Comparison of ENCODE assay signal across 9 cellular contexts in the genomic region with DNA sequence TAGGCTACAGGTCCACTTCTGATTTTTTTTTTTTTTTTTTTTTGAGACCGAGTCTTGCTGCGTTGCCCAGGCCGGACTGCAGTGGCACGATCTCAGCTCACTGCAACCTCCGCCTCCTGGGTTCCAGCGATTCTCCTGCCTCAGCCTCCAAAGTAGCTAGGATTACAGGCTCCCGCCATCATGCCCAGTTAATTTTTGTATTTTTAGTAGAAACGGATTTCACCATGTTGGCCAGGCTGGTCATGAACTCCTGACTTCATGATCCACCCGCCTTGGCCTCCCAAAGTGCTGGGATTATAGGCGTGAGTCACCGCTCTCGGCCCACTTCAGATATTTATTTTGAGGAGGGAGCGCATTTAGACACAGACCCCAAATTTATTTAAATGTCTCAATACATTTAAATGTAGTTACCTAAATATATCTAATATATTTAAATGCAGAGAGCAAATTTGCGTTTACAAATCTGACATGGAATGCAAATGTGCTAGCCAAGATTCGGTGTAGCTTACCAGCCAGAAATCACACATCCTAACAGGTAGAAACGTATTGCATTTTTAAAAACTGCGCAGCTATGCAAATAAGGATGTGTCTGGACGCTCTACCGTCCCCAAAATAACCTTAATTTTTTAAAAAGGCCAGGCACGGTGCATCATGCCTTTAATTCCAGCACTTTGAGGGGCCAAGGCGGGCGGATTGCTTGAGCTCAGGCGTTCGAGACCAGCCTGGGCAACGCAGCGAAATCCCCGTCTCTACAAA. TPM values are rescaled to one million over a fixed set of nuclear protein-coding genes. Genes with fewer than 3 reads are reported as not detected.
A peak's percentile ranks its signal among the peaks of the same experiment; 100 is the strongest.
DNase-seq lines count a peak whose midpoint lies in the region; ATAC-seq and TF ChIP-seq lines count a peak whose summit lies in the region.
"Not testable (repeated sequence)": the region's sequence is repeated elsewhere in the genome, so short reads cannot be mapped to it uniquely, and the experiment has no call there.
"Had no signal": no experiment of that assay in that cellular context is flagged by ENCODE, and none has a peak within 500 bp of the region (broad histone marks: within the 10 kb centered on the region; RNA-seq: fewer than 3 reads in every experiment).

No MANE protein-coding gene starts in this region.

- peaks cover 16% of the 10 kb centered on the region for H3K36me3 Mint-ChIP-seq in CD4-positive, CD25-positive, alpha-beta regulatory T cell
- H3K36me3 Mint-ChIP-seq in activated naive CD4-positive, alpha-beta T cell treated with anti-CD3 and anti-CD28 coated beads, Interleukin-2, amount 50 U/mL, for 72 hours; neural crest cell (ENCODE audit: low read depth): not testable (repeated sequence)

- H3K27me3 Mint-ChIP-seq in CD4-positive, CD25-positive, alpha-beta regulatory T cell; neural crest cell (ENCODE audit: low read depth): not testable (repeated sequence)

- H3K4me3 Mint-ChIP-seq in CD4-positive, CD25-positive, alpha-beta regulatory T cell = peak overlapping the region; percentile 52 to 98 (median 92)
- peak overlapping the region; percentile 92 for H3K4me3 Mint-ChIP-seq in neural crest cell

- not testable (repeated sequence) for H3K9me3 ChIP-seq in CD4-positive, CD25-positive, alpha-beta regulatory T cell (ENCODE audit: control insufficient read depth in 2 of 2, low read length in 2 of 2); HUES6 (ENCODE audit: control insufficient read depth, insufficient read depth, low read depth, low read length); SJCRH30 (replicated peaks); endocrine pancreas (ENCODE audit: control insufficient read depth, low read length); iPS-18a (ENCODE audit: control insufficient read depth, low read depth, low read length); stomach smooth muscle (ENCODE audit: control insufficient read depth in 2 of 2, low read length in 2 of 2)

- not testable (repeated sequence) for ATAC-seq in CD4-positive, CD25-positive, alpha-beta regulatory T cell (ENCODE audit: low read depth in 2 of 2); activated naive CD4-positive, alpha-beta T cell treated with anti-CD3 and anti-CD28 coated beads, Interleukin-2, amount 50 U/mL, for 72 hours

- H3K27ac ChIP-seq in CD4-positive, CD25-positive, alpha-beta regulatory T cell (ENCODE audit: insufficient read depth, low read length, poor library complexity, severe bottlenecking) = peak overlapping the region; percentile 91
- H3K27ac ChIP-seq in HUES6 (ENCODE audit: low read depth, low read length); iPS-18a (ENCODE audit: low read length); stomach smooth muscle (ENCODE audit: low read length): not testable (repeated sequence)
- H3K27ac ChIP-seq in SJCRH30 = peak overlapping the region; percentile 76

- H3K36me3 ChIP-seq in CD4-positive, CD25-positive, alpha-beta regulatory T cell (ENCODE audit: control insufficient read depth, insufficient read depth, low read length); SJCRH30; endocrine pancreas (ENCODE audit: control insufficient read depth, insufficient read depth, low read length); stomach smooth muscle (ENCODE audit: control insufficient read depth in 2 of 2, insufficient read depth in 2 of 2, low read length in 2 of 2): not testable (repeated sequence)
- H3K36me3 ChIP-seq in HUES6 (ENCODE audit: control insufficient read depth, insufficient read depth, low read length) (peaks cover 37% of the 10 kb centered on the region), iPS-18a (ENCODE audit: control insufficient read depth, low read depth, low read length) (peaks cover 18% of the 10 kb centered on the region)

- peak overlapping the region; percentile 14 to 94 (median 22) for H3K27ac Mint-ChIP-seq in CD4-positive, CD25-positive, alpha-beta regulatory T cell
- H3K27ac Mint-ChIP-seq in activated naive CD4-positive, alpha-beta T cell treated with anti-CD3 and anti-CD28 coated beads, Interleukin-2, amount 50 U/mL, for 72 hours = peak overlapping the region; percentile 77 to 79
- H3K27ac Mint-ChIP-seq in neural crest cell (ENCODE audit: unreplicated experiment) = not testable (repeated sequence)

- not testable (repeated sequence) for H3K9me3 Mint-ChIP-seq in CD4-positive, CD25-positive, alpha-beta regulatory T cell; activated naive CD4-positive, alpha-beta T cell treated with anti-CD3 and anti-CD28 coated beads, Interleukin-2, amount 50 U/mL, for 72 hours; neural crest cell

- peak in 1 of 3 donors; percentile 11 for DNase-seq in CD4-positive, CD25-positive, alpha-beta regulatory T cell
- not testable (repeated sequence) for DNase-seq in SJCRH30; activated naive CD4-positive, alpha-beta T cell treated with anti-CD3 and anti-CD28 coated beads, Interleukin-2, amount 50 U/mL, for 72 hours (ENCODE audit: low spot score in 2 of 2); neural crest cell (ENCODE audit: low read depth, low spot score)

- peak overlapping the region; percentile 77 for H3K4me3 ChIP-seq in CD4-positive, CD25-positive, alpha-beta regulatory T cell (ENCODE audit: low read depth, low read length)
- H3K4me3 ChIP-seq in HUES6 (ENCODE audit: low read depth, low read length) = peak overlapping the region; percentile 82
- peak overlapping the region; percentile 75 for H3K4me3 ChIP-seq in SJCRH30
- H3K4me3 ChIP-seq in endocrine pancreas (ENCODE audit: control insufficient read depth, insufficient read depth, low read length) = not testable (repeated sequence)
- H3K4me3 ChIP-seq in iPS-18a (ENCODE audit: low read length) = peak overlapping the region; percentile 62
- peak overlapping the region; percentile 88 to 90 for H3K4me3 ChIP-seq in stomach smooth muscle (ENCODE audit: low read length in 2 of 2)

- not testable (repeated sequence) for H3K27me3 ChIP-seq in CD4-positive, CD25-positive, alpha-beta regulatory T cell (ENCODE audit: control insufficient read depth, insufficient read depth, low read length); HUES6 (ENCODE audit: control insufficient read depth, insufficient read depth, low read length); SJCRH30; endocrine pancreas (ENCODE audit: control insufficient read depth, insufficient read depth, low read length); iPS-18a (ENCODE audit: control insufficient read depth, insufficient read depth, low read length); stomach smooth muscle (ENCODE audit: control insufficient read depth in 1 of 2, insufficient read depth in 2 of 2, low read length in 2 of 2)

- peaks cover 11% of the 10 kb centered on the region for H3K4me1 ChIP-seq in CD4-positive, CD25-positive, alpha-beta regulatory T cell (ENCODE audit: control insufficient read depth, insufficient read depth, low read length, poor library complexity, severe bottlenecking)
- not testable (repeated sequence) for H3K4me1 ChIP-seq in HUES6 (ENCODE audit: control insufficient read depth, insufficient read depth, low read length); SJCRH30; endocrine pancreas (ENCODE audit: control insufficient read depth, insufficient read depth, low read length); iPS-18a (ENCODE audit: control insufficient read depth, low read depth, low read length)
- peaks cover 17% of the 10 kb centered on the region for H3K4me1 ChIP-seq in stomach smooth muscle (ENCODE audit: control insufficient read depth, insufficient read depth, low read length)

- not testable (repeated sequence) for TF ChIP-seq CTCF in neural crest cell (conservative IDR thresholded peaks at IDR 0.05)

- H3K9ac ChIP-seq in HUES6 (ENCODE audit: low read length) (peak overlapping the region; percentile 83), endocrine pancreas (ENCODE audit: control insufficient read depth, insufficient read depth, low read length) (peak overlapping the region; percentile 30), iPS-18a (ENCODE audit: low read length) (peak overlapping the region; percentile 83), stomach smooth muscle (ENCODE audit: low read length in 2 of 2) (peak overlapping the region; percentile 60 to 85)

- H3K4me1 Mint-ChIP-seq in CD4-positive, CD25-positive, alpha-beta regulatory T cell = peaks cover 10 to 48% (median 35%) of the 10 kb centered on the region in 4 donors
- H3K4me1 Mint-ChIP-seq in neural crest cell = peaks cover 21% of the 10 kb centered on the region

RNA-seq across cellular contexts. Expression of gene PMS2, which starts 0.8 kb away (rescaled TPM):
- 13.4 TPM for total RNA-seq in CD4-positive, CD25-positive, alpha-beta regulatory T cell
- 10 to 100 TPM in 1 of 4 donors, 1 to 10 TPM in 3; 7.1 to 13.3 (median 8.6) TPM for polyA plus RNA-seq in CD4-positive, CD25-positive, alpha-beta regulatory T cell
- 15.4 and 18.4 TPM in 2 replicates for total RNA-seq in SJCRH30 (2014; rRNA removed; shearing (Covaris generic))
- 10 to 100 TPM; 18.1 to 24.0 TPM for total RNA-seq in activated naive CD4-positive, alpha-beta T cell treated with anti-CD3 and anti-CD28 coated beads, Interleukin-2, amount 50 U/mL, for 72 hours
- total RNA-seq in neural crest cell = 20.3 and 21.4 TPM in 2 replicates

RNA-seq across cellular contexts. Expression of gene AIMP2, which starts 1.1 kb away (rescaled TPM):
- total RNA-seq in CD4-positive, CD25-positive, alpha-beta regulatory T cell = 9.6 TPM
- 10 to 100 TPM; 20.3 to 36.1 (median 27.9) TPM for polyA plus RNA-seq in CD4-positive, CD25-positive, alpha-beta regulatory T cell
- total RNA-seq in SJCRH30 (2014; rRNA removed; shearing (Covaris generic)) = 67.5 and 72.6 TPM in 2 replicates
- 10 to 100 TPM; 31.5 to 41.2 TPM for total RNA-seq in activated naive CD4-positive, alpha-beta T cell treated with anti-CD3 and anti-CD28 coated beads, Interleukin-2, amount 50 U/mL, for 72 hours
- total RNA-seq in neural crest cell = 44.4 and 47.6 TPM in 2 replicates

RNA-seq across cellular contexts. Expression of gene ANKRD61, which starts 23.2 kb away (rescaled TPM):
- not detected for total RNA-seq in CD4-positive, CD25-positive, alpha-beta regulatory T cell
- polyA plus RNA-seq in CD4-positive, CD25-positive, alpha-beta regulatory T cell = under 1 TPM in 3 of 4 donors, not detected in 1; 0.15 to 0.53 (median 0.32) TPM
- total RNA-seq in SJCRH30 (2014; rRNA removed; shearing (Covaris generic)) = 0.23 and 0.63 TPM in 2 replicates
- total RNA-seq in activated naive CD4-positive, alpha-beta T cell treated with anti-CD3 and anti-CD28 coated beads, Interleukin-2, amount 50 U/mL, for 72 hours = under 1 TPM in 1 of 2 donors, not detected in 1; 0.33 TPM
- 0.70 and 0.80 TPM in 2 replicates for total RNA-seq in neural crest cell
- total RNA-seq: Right ventricle myocardium superior had no signal

RNA-seq across cellular contexts. Expression of gene RSPH10B, which starts 37.5 kb away (rescaled TPM):
- total RNA-seq in CD4-positive, CD25-positive, alpha-beta regulatory T cell = not detected
- not detected for polyA plus RNA-seq in CD4-positive, CD25-positive, alpha-beta regulatory T cell
- 0.18 TPM in 1 of 2 replicates, not detected in the other for total RNA-seq in SJCRH30 (2014; rRNA removed; shearing (Covaris generic))
- under 1 TPM in 1 of 2 donors, not detected in 1; 0.43 TPM for total RNA-seq in activated naive CD4-positive, alpha-beta T cell treated with anti-CD3 and anti-CD28 coated beads, Interleukin-2, amount 50 U/mL, for 72 hours
- total RNA-seq in neural crest cell = 0.07 TPM in 1 of 2 replicates, not detected in the other
- total RNA-seq: Right ventricle myocardium superior had no signal

RNA-seq across cellular contexts. Expression of gene EIF2AK1, which starts 51.0 kb away (rescaled TPM):
- total RNA-seq in CD4-positive, CD25-positive, alpha-beta regulatory T cell = 65.1 TPM
- polyA plus RNA-seq in CD4-positive, CD25-positive, alpha-beta regulatory T cell = 10 to 100 TPM; 72.3 to 86.5 (median 78.4) TPM
- total RNA-seq in SJCRH30 (2014; rRNA removed; shearing (Covaris generic)) = 75.3 and 75.5 TPM in 2 replicates
- 100 to 1,000 TPM; 120 to 131 TPM for total RNA-seq in activated naive CD4-positive, alpha-beta T cell treated with anti-CD3 and anti-CD28 coated beads, Interleukin-2, amount 50 U/mL, for 72 hours
- total RNA-seq in neural crest cell = 107 TPM in 2 replicates

Comparison
In these comparisons a context has a peak if more than half of its experiments do, and no peak if none do; other contexts are left out.
1. H3K9ac ChIP-seq: peak in every context shown above with its lines; median percentile 83 in HUES6; 83 in iPS-18a; 72 in stomach smooth muscle; 30 in endocrine pancreas.